9 cellular contexts compared by ENCODE assay signal in the genomic region with DNA sequence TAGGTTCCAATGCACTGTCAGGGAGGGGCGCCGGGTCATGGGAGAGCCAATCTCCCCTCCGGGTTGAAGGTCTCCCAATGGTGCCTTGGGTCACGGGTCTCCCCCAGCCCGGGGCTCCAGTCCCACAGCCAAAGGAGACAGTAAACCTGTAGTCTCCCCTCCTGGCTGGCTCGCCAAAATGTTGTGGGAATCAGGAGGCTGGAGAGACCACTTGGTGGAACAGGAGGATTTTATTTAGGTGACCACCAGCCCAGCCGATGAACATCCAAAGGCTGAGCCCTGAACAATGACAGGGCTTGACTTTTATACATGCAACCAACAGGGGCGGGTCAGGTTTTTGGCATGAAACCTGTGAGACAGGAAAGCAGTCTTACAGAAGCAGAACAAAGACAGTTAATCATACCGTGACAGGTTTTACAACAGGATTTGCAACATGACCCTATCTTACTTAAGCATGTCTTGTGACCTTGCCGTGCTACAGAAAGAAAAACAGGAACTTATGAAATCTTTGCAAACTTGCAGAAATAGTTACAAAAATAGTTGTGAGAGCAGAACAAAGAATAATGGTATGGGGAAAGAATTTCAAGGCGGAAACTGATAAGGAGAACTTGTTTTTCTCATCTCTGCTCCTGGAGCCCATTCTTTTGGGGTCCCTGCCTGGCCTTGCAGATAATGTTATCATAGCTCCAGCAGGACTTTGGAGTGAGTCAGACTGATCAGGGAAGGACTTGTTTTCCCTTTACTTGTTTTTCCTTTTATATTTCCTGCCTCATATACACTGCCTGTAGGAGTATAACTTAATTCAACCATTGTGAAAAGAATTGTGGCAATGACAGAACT. TPM values are rescaled to one million over a fixed set of nuclear protein-coding genes. Genes with fewer than 3 reads are reported as not detected.
DNase-seq lines count a peak whose midpoint lies in the region; ATAC-seq, FAIRE-seq and TF ChIP-seq lines count a peak whose summit lies in the region.
"Had no signal": no experiment of that assay in that cellular context is flagged by ENCODE, and none has a peak within 500 bp of the region (broad histone marks: within the 10 kb centered on the region; RNA-seq: fewer than 3 reads in every experiment).

No MANE protein-coding gene starts in this region.

- peaks cover 6% of the 10 kb centered on the region for H3K9me3 ChIP-seq in T-helper 17 cell (ENCODE audit: control insufficient read depth, low read length, poor library complexity, severe bottlenecking)

- no peaks in the 10 kb centered on the region for H3K27me3 Mint-ChIP-seq in T-helper 17 cell
- no peaks in the 10 kb centered on the region for H3K27me3 Mint-ChIP-seq in activated T-cell treated with anti-CD3 and anti-CD28 coated beads, Interleukin-2, amount 50 U/mL, for 72 hours (ENCODE audit: low read depth)
- H3K27me3 Mint-ChIP-seq: activated naive CD8-positive, alpha-beta T cell treated with anti-CD3 and anti-CD28 coated beads, Interleukin-2, amount 50 U/mL, for 24 hours had no signal

- ATAC-seq in HG03095 (IDR thresholded peaks at IDR 0.05; ENCODE audit: unreplicated experiment) (peak; percentile 65), T-helper 17 cell (peak; percentile 40)
- no peak for ATAC-seq in activated T-cell treated with anti-CD3 and anti-CD28 coated beads, Interleukin-2, amount 50 U/mL, for 72 hours (replicated peaks in 1 of 2)
- ATAC-seq: activated naive CD8-positive, alpha-beta T cell treated with anti-CD3 and anti-CD28 coated beads, Interleukin-2, amount 50 U/mL, for 24 hours had no signal

- peaks cover 7% of the 10 kb centered on the region for H3K36me3 Mint-ChIP-seq in T-helper 17 cell (ENCODE audit: low read depth)
- peaks cover 28 to 60% of the 10 kb centered on the region in 2 donors for H3K36me3 Mint-ChIP-seq in activated T-cell treated with anti-CD3 and anti-CD28 coated beads, Interleukin-2, amount 50 U/mL, for 72 hours (ENCODE audit: insufficient read depth in 2 of 2)

- no peak overlapping the region for H3K4me3 Mint-ChIP-seq in T-helper 17 cell
- H3K4me3 Mint-ChIP-seq in activated T-cell treated with anti-CD3 and anti-CD28 coated beads, Interleukin-2, amount 50 U/mL, for 72 hours = no peak overlapping the region
- H3K4me3 Mint-ChIP-seq: activated naive CD8-positive, alpha-beta T cell treated with anti-CD3 and anti-CD28 coated beads, Interleukin-2, amount 50 U/mL, for 24 hours had no signal

- peak; percentile 79 to 80 for DNase-seq in AML-193 (lab: John Stamatoyannopoulos, UW)
- DNase-seq in T-helper 17 cell = no peak
- peak; percentile 24 for DNase-seq in left kidney (ENCODE audit: low read depth, low spot score)
- DNase-seq in SHP77 (lab: John Stamatoyannopoulos, UW) = no peak
- DNase-seq in activated T-cell treated with anti-CD3 and anti-CD28 coated beads, Interleukin-2, amount 50 U/mL, for 72 hours = no peak
- no peak for DNase-seq in GM12892 (ENCODE audit: insufficient read length)
- no peak for DNase-seq in GM03348 (ENCODE audit: low spot score)
- DNase-seq: activated naive CD8-positive, alpha-beta T cell treated with anti-CD3 and anti-CD28 coated beads, Interleukin-2, amount 50 U/mL, for 24 hours had no signal

- no peak for TF ChIP-seq POLR2A in GM12892 (IDR thresholded peaks at IDR 0.05; ENCODE audit: low read depth, low read length)

- H3K4me1 Mint-ChIP-seq in T-helper 17 cell = peaks cover 4% of the 10 kb centered on the region
- peaks cover 19% of the 10 kb centered on the region for H3K4me1 Mint-ChIP-seq in activated T-cell treated with anti-CD3 and anti-CD28 coated beads, Interleukin-2, amount 50 U/mL, for 72 hours (ENCODE audit: low read depth)

- peaks cover 12 to 31% of the 10 kb centered on the region in 2 donors for H3K9me3 Mint-ChIP-seq in activated T-cell treated with anti-CD3 and anti-CD28 coated beads, Interleukin-2, amount 50 U/mL, for 72 hours

- H3K27ac Mint-ChIP-seq in T-helper 17 cell = no peak overlapping the region
- H3K27ac Mint-ChIP-seq in activated T-cell treated with anti-CD3 and anti-CD28 coated beads, Interleukin-2, amount 50 U/mL, for 72 hours = no peak overlapping the region
- H3K27ac Mint-ChIP-seq: activated naive CD8-positive, alpha-beta T cell treated with anti-CD3 and anti-CD28 coated beads, Interleukin-2, amount 50 U/mL, for 24 hours had no signal

- no peak for FAIRE-seq in GM12892 (lab: Jason Lieb, UNC)

RNA-seq across cellular contexts. Expression of gene ERV3-1, which starts 7.1 kb away (rescaled TPM):
- 10 to 100 TPM; 15.2 to 21.8 TPM for total RNA-seq in T-helper 17 cell
- 10 to 100 TPM; 14.4 to 14.6 TPM for total RNA-seq in activated T-cell treated with anti-CD3 and anti-CD28 coated beads, Interleukin-2, amount 50 U/mL, for 72 hours
- polyA plus RNA-seq in GM12892 (2012; ENCODE audit: missing spikeins) = 9.1 TPM

RNA-seq across cellular contexts. Expression of gene ZNF117, which starts 8.5 kb away (rescaled TPM):
- total RNA-seq in T-helper 17 cell = 1 to 10 TPM; 1.4 to 4.4 TPM
- total RNA-seq in activated T-cell treated with anti-CD3 and anti-CD28 coated beads, Interleukin-2, amount 50 U/mL, for 72 hours = 1 to 10 TPM; 6.6 to 6.9 TPM
- polyA plus RNA-seq in GM12892 (2012; ENCODE audit: missing spikeins) = 5.7 TPM

Comparison
In these comparisons a context has a peak if more than half of its experiments do, and no peak if none do; other contexts are left out.
1. DNase-seq: peak in AML-193 (2 of 2) and left kidney (single experiment); none in T-helper 17 cell (0 of 3), SHP77 (0 of 2), activated T-cell treated with anti-CD3 and anti-CD28 coated beads, Interleukin-2, amount 50 U/mL, for 72 hours (0 of 2), GM12892 (single experiment) and GM03348 (single experiment).
2. ATAC-seq: peak in HG03095 (single experiment) and T-helper 17 cell (single experiment); none in activated T-cell treated with anti-CD3 and anti-CD28 coated beads, Interleukin-2, amount 50 U/mL, for 72 hours (0 of 2).